Comparison of ENCODE assay signal across 10 cellular contexts in the genomic region with DNA sequence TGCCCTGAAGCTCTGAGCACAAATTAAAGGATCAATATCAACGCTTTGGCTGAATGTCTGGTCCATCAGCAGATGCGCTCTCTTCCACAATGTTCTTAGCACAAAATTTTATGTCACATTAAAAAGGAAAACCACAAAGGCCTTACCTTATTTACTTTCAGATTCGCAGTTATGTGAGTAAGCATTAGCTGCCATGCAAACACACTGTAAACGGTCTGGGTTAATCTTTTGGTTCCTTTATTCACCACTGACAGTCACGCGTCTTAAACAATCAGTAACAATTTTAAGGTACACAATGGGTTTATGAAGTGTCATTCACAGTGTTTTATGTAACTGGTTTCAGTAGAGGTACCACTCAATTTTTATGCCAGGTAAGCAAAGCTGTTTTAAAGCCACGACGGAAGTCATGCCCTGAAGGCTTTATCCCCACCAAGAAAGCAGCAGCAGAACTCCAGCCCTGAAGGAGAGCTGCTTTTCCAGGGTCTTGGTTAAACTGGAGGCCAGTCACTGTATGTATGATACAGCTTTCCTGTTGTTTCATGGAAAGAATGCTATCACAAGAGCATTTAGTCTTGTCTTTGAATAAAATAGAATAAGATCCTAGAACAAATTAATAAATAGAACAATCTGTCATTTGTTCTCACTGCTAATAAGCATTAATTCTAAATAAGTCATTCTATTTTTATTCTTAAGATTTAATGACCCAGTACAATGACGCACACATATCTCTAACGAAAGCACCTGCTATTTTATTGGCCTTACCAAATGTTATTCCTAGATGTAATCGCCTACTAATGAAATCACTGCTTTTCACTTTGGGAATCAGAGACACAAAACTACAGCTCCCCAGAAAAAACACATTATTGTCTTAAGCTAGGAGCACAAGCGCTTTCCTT.
DNase-seq lines count a peak whose midpoint lies in the region; ATAC-seq, FAIRE-seq and TF ChIP-seq lines count a peak whose summit lies in the region.
"Had no signal": no experiment of that assay in that cellular context is flagged by ENCODE, and none has a peak within 500 bp of the region (broad histone marks: within the 10 kb centered on the region; RNA-seq: fewer than 3 reads in every experiment).

No MANE protein-coding gene starts in this region.

- H3K36me3 ChIP-seq in DND-41 (ENCODE audit: insufficient read depth, low read length), result peaks cover 26% of the 10 kb centered on the region
- H3K36me3 ChIP-seq in bronchial epithelial cell (ENCODE audit: control insufficient read depth, insufficient read depth, low read length), result no peaks in the 10 kb centered on the region
- peaks cover 0 to 23% (median 4%) of the 10 kb centered on the region in 3 donors for H3K36me3 ChIP-seq in tibial artery
- H3K36me3 ChIP-seq: HAP-1 had no signal

- intact Hi-C loops in tibial artery (cut with DNase I; ENCODE audit: low total_unique reads), result no loop called here

- no peak for FAIRE-seq in bronchial epithelial cell (lab: Jason Lieb, UNC)

- H3K4me1 ChIP-seq in DND-41 (ENCODE audit: insufficient read depth, low read length) (no peaks in the 10 kb centered on the region), tibial artery (peaks cover 0 to 10% (median 0%) of the 10 kb centered on the region in 4 donors)

- no peak overlapping the region for H3K27ac ChIP-seq in DND-41 (ENCODE audit: low read length)
- H3K27ac ChIP-seq in tibial artery, result no peak overlapping the region

- TF ChIP-seq CTCF in DND-41 (IDR thresholded peaks at IDR 0.05; ENCODE audit: borderline replicate concordance, extremely low read depth, low read length, poor library complexity, severe bottlenecking) (no peak), bronchial epithelial cell (IDR thresholded peaks at IDR 0.05; ENCODE audit: insufficient read depth, low read length, severe bottlenecking) (no peak), tibial artery (IDR thresholded peaks at IDR 0.05) (no peak)

- DNase-seq in DND-41 (no peak), NCI-H1436 (lab: John Stamatoyannopoulos, UW) (peak; percentile 37), bronchial epithelial cell (ENCODE audit: low read depth) (peak; percentile 65), tibial artery (no peak), activated T-cell treated with anti-CD3 and anti-CD28 coated beads for 4 hours (no peak), DMS 273 (lab: John Stamatoyannopoulos, UW; ENCODE audit: unreplicated experiment) (no peak), NCI-H2227 treated with DMSO at 0.1 percent for 48 hours (lab: John Stamatoyannopoulos, UW) (no peak)
- DNase-seq: effector CD4-positive, alpha-beta T cell had no signal

- H3K27me3 ChIP-seq in DND-41 (ENCODE audit: insufficient read depth, low read length, poor library complexity) (no peaks in the 10 kb centered on the region), bronchial epithelial cell (ENCODE audit: control insufficient read depth, insufficient read depth, low read length) (no peaks in the 10 kb centered on the region), tibial artery (no peaks in the 10 kb centered on the region)

- peaks cover 16% of the 10 kb centered on the region for H3K79me2 ChIP-seq in DND-41 (ENCODE audit: insufficient read depth, low read length)

- no peak overlapping the region for H3K4me2 ChIP-seq in DND-41 (ENCODE audit: insufficient read depth, low read length)

- H3K4me3 ChIP-seq in DND-41 (ENCODE audit: low read depth in 1 of 2, low read length in 2 of 2) (no peak overlapping the region), bronchial epithelial cell (ENCODE audit: low read depth, low read length) (no peak overlapping the region), tibial artery (no peak overlapping the region)
- H3K4me3 ChIP-seq: HAP-1 had no signal

- no peaks in the 10 kb centered on the region for H3K9me3 ChIP-seq in DND-41 (ENCODE audit: insufficient read depth, low read length, severe bottlenecking)
- no peaks in the 10 kb centered on the region for H3K9me3 ChIP-seq in tibial artery
- H3K9me3 ChIP-seq: HAP-1 had no signal

- ATAC-seq in DND-41 (ENCODE audit: insufficient read depth, low read depth), result peak; percentile 37; the same call in 1 of the 3 replicates
- ATAC-seq in GM21825 (IDR thresholded peaks at IDR 0.05; ENCODE audit: unreplicated experiment), result peak; percentile 78

- no peak overlapping the region for H3K9ac ChIP-seq in DND-41 (ENCODE audit: low read depth, low read length)

- no peak overlapping the region for H2AFZ ChIP-seq in DND-41 (ENCODE audit: low read depth, low read length)

- H4K20me1 ChIP-seq in DND-41 (ENCODE audit: insufficient read depth, low read length), result peaks cover 8% of the 10 kb centered on the region; the same call in 1 of the 2 replicates

Comparison
In these comparisons a context has a peak if more than half of its experiments do, and no peak if none do; other contexts are left out.
1. DNase-seq: peak in NCI-H1436 (single experiment) and bronchial epithelial cell (single experiment); none in DND-41 (single experiment), tibial artery (0 of 2), activated T-cell treated with anti-CD3 and anti-CD28 coated beads for 4 hours (single experiment), DMS 273 (single experiment) and NCI-H2227 treated with DMSO at 0.1 percent for 48 hours (single experiment).